Comparison of ENCODE assay signal across 1 cellular context in the genomic region with DNA sequence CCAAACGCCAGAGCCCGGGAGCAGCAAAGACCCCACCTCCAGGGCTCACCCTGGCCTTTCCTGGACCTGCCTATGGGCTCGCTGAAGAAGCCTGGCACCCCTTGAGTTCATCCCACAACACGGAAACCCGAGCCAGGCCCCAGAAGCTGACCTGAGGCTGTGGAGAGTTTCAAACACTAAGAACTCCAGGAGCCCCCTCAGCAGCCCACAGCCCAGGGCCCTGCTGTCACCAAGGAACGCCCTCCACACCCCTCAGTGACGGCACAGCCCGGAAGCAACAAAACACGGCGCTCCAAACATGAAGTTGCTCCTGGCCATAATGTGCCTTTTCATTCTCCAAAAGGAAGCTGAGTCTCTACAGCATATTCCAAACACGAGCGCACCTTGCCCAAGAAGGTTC.
TF ChIP-seq lines count a peak whose summit lies in the region.

No MANE protein-coding gene starts in this region.

TF ChIP-seq in endothelial cell of umbilical vein, 7 proteins besides CTCF, POLR2A, EP300 and RAD21:
- TF ChIP-seq GATA2 (IDR thresholded peaks at IDR 0.05; ENCODE audit: insufficient read depth, insufficient read length, low read depth, low read length) = no peak
- no peak for TF ChIP-seq EZH2 (IDR thresholded peaks at IDR 0.05; ENCODE audit: borderline replicate concordance, low read depth, low read length, severe bottlenecking)
- TF ChIP-seq MYC (IDR thresholded peaks at IDR 0.05; ENCODE audit: low read depth, low read length) = no peak
- TF ChIP-seq POLR2AphosphoS5 (IDR thresholded peaks at IDR 0.05; ENCODE audit: insufficient read depth, low read depth, low read length) = no peak
- no peak for TF ChIP-seq FOS (IDR thresholded peaks at IDR 0.05; ENCODE audit: borderline replicate concordance, insufficient read depth, low read length)
- TF ChIP-seq JUN (IDR thresholded peaks at IDR 0.05; ENCODE audit: borderline replicate concordance, insufficient read depth, insufficient read length, low read depth) = no peak
- TF ChIP-seq, protein P1, sequence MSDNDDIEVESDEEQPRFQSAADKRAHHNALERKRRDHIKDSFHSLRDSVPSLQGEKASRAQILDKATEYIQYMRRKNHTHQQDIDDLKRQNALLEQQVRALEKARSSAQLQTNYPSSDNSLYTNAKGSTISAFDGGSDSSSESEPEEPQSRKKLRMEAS (IDR thresholded peaks at IDR 0.05; ENCODE audit: insufficient read depth, insufficient read length) = no peak
